Comparison of ENCODE assay signal across 17 cellular contexts in genomic region chr5:115429345-115429940, GRCh38.
"Had no signal": no experiment of that assay in that cellular context is flagged by ENCODE, and none has a peak within 500 bp of the region (broad histone marks: within the 10 kb centered on the region; RNA-seq: fewer than 3 reads in every experiment).

No MANE protein-coding gene starts in this region.

- H3K9me3 ChIP-seq: gastroesophageal sphincter, heart right ventricle, transverse colon had no signal

- H3K27ac ChIP-seq: skin epidermis had no signal

- ATAC-seq: activated T-helper 17 cell treated with anti-CD3 and anti-CD28 coated beads, Interleukin-2, amount 50 U/mL, for 72 hours; gastroesophageal sphincter; heart right ventricle; left ventricle myocardium superior; natural killer cell treated with Interleukin-12 subunit alpha and Interleukin-12 subunit beta and Interleukin-15 and Interleukin-18, amount 100 ng/mL, for 72 hours had no signal

- H3K4me3 ChIP-seq: gastroesophageal sphincter, heart right ventricle, skin epidermis, transverse colon had no signal

- DNase-seq: activated CD4-positive, CD25-positive, alpha-beta regulatory T cell treated with anti-CD3 and anti-CD28 coated beads, Interleukin-2, amount 50 U/mL, for 72 hours; activated naive CD4-positive, alpha-beta T cell treated with Interleukin-2 at 50 U/mL for 16 hours; activated T-cell treated with anti-CD3 and anti-CD28 coated beads for 4 hours; aorta; heart right ventricle; islet precursor cell; left ventricle myocardium superior; mesenchymal stem cell; posterior cingulate gyrus; stimulated activated CD4-positive, alpha-beta T cell treated with anti-CD3 and anti-CD28 coated beads, Interleukin-15, amount 100 ng/mL, for 24 hours; stimulated activated CD4-positive, alpha-beta T cell treated with anti-CD3 and anti-CD28 coated beads, Interleukin-4, amount 100 ng/mL, for 1 hour; stimulated activated naive CD4-positive, alpha-beta T cell; transverse colon had no signal

- H3K36me3 ChIP-seq: gastroesophageal sphincter, heart right ventricle, transverse colon had no signal

- H3K27me3 ChIP-seq: gastroesophageal sphincter, heart right ventricle, transverse colon had no signal
